Comparison of ENCODE assay signal across 8 cellular contexts in the genomic region with DNA sequence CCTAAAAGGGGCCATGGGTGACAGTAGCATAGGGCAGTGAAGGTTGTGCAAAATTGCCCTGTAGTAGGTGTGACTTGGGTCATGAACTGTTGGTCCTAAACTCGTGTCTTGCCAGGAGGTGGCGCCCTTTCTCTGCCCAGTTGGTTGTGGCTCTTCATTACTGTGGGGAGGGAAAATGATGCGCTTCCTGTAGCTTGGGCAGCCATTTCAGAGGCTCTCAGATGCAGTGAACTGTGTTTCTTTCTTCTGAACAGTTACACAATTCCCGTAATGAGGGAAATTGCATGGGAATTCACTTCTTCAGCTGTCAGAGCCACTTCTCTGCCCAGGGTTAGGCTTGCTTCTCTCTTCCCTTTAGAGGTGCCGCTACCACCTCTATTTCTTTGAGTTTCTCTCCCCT.
DNase-seq lines count a peak whose midpoint lies in the region; ATAC-seq and TF ChIP-seq lines count a peak whose summit lies in the region.

No MANE protein-coding gene starts in this region.

- peaks cover 6% of the 10 kb centered on the region for H3K27me3 ChIP-seq in cardiac muscle cell
- H3K27me3 ChIP-seq in right atrium auricular region: no peaks in the 10 kb centered on the region
- no peaks in the 10 kb centered on the region for H3K27me3 ChIP-seq in H7 (ENCODE audit: control insufficient read depth, insufficient read depth, low read length)
- no peaks in the 10 kb centered on the region for H3K27me3 ChIP-seq in MM.1S (replicated peaks; ENCODE audit: insufficient read depth, low read length)

- no peak overlapping the region for H3K4me2 ChIP-seq in MM.1S (ENCODE audit: low read depth, low read length)

- DNase-seq in cardiac muscle cell (ENCODE audit: low read depth in 1 of 2, low spot score in 1 of 2): peak; percentile 47 to 75
- DNase-seq in right atrium auricular region (ENCODE audit: low spot score): no peak
- peak; percentile 76 for DNase-seq in H7
- DNase-seq in MM.1S: peak; percentile 63
- peak; percentile 72 for DNase-seq in RPMI7951 (ENCODE audit: low read depth)
- DNase-seq in dermis blood vessel endothelial cell: peak; percentile 75
- peak; percentile 33 for DNase-seq in myocyte (ENCODE audit: low read depth)

- ATAC-seq in GM21737 (IDR thresholded peaks at IDR 0.05; ENCODE audit: unreplicated experiment): no peak

- H3K9me2 ChIP-seq in MM.1S (replicated peaks; ENCODE audit: insufficient read depth, low read length): no peaks in the 10 kb centered on the region

- TF ChIP-seq CTCF in cardiac muscle cell (IDR thresholded peaks at IDR 0.05; ENCODE audit: low read depth, low read length): peak; percentile 44
- TF ChIP-seq CTCF in right atrium auricular region (IDR thresholded peaks at IDR 0.05): peak in 1 of 2 donors; percentile 56
- peak; percentile 60 for TF ChIP-seq CTCF in MM.1S (IDR thresholded peaks at IDR 0.05; ENCODE audit: low read length)

- no peak overlapping the region for H3K9ac ChIP-seq in MM.1S (ENCODE audit: low read length)

- H3K9me3 ChIP-seq in cardiac muscle cell (ENCODE audit: low read depth): no peaks in the 10 kb centered on the region
- no peaks in the 10 kb centered on the region for H3K9me3 ChIP-seq in right atrium auricular region
- no peaks in the 10 kb centered on the region for H3K9me3 ChIP-seq in MM.1S (replicated peaks; ENCODE audit: insufficient read depth, low read length)

- H3K4me3 ChIP-seq in cardiac muscle cell (no peak overlapping the region), right atrium auricular region (no peak overlapping the region), H7 (ENCODE audit: insufficient read depth, low read depth, low read length) (no peak overlapping the region), MM.1S (ENCODE audit: low read length) (no peak overlapping the region)

- no peaks in the 10 kb centered on the region for H3F3A ChIP-seq in MM.1S (ENCODE audit: insufficient read depth, low read length)

- H3K27ac ChIP-seq in cardiac muscle cell (no peak overlapping the region), right atrium auricular region (no peak overlapping the region), MM.1S (ENCODE audit: low read length) (no peak overlapping the region)

- H2AFZ ChIP-seq in MM.1S (ENCODE audit: low read length): peak overlapping the region; percentile 46

- no peaks in the 10 kb centered on the region for H3K36me3 ChIP-seq in cardiac muscle cell
- H3K36me3 ChIP-seq in right atrium auricular region: no peaks in the 10 kb centered on the region
- H3K36me3 ChIP-seq in H7 (replicated peaks; ENCODE audit: control insufficient read depth, insufficient read depth, low read length): no peaks in the 10 kb centered on the region
- H3K36me3 ChIP-seq in MM.1S (replicated peaks; ENCODE audit: insufficient read depth, low read length): no peaks in the 10 kb centered on the region

- H3K4me1 ChIP-seq in cardiac muscle cell (ENCODE audit: low read depth) (no peaks in the 10 kb centered on the region), right atrium auricular region (no peaks in the 10 kb centered on the region), MM.1S (ENCODE audit: low read length) (no peaks in the 10 kb centered on the region)

- no peaks in the 10 kb centered on the region for H4K20me1 ChIP-seq in MM.1S (ENCODE audit: insufficient read depth, low read length)

- H3K79me2 ChIP-seq in MM.1S (ENCODE audit: low read length): no peaks in the 10 kb centered on the region
